In genomic region chr14:31410048-31410654, GRCh38 we compare ENCODE assay signal across 20 cellular contexts. TPM values are rescaled to one million over a fixed set of nuclear protein-coding genes. Genes with fewer than 3 reads are reported as not detected.
A peak's percentile ranks its signal among the peaks of the same experiment; 100 is the strongest.
DNase-seq lines count a peak whose midpoint lies in the region; ATAC-seq, FAIRE-seq and TF ChIP-seq lines count a peak whose summit lies in the region.
"Had no signal": no experiment of that assay in that cellular context is flagged by ENCODE, and none has a peak within 500 bp of the region (broad histone marks: within the 10 kb centered on the region; RNA-seq: fewer than 3 reads in every experiment).

No MANE protein-coding gene starts in this region.

- FAIRE-seq in astrocyte (lab: Jason Lieb, UNC): peak; percentile 34

- no peak overlapping the region for H3K4me3 Mint-ChIP-seq in astrocyte (ENCODE audit: unreplicated experiment)
- no peak overlapping the region for H3K4me3 Mint-ChIP-seq in stimulated activated effector memory CD8-positive, alpha-beta T cell treated with anti-CD3 and anti-CD28 coated beads, Interleukin-12 subunit alpha, Interleukin-12 subunit beta, amount 100 ng/mL, for 72 hours
- no peak overlapping the region for H3K4me3 Mint-ChIP-seq in chondrocyte (ENCODE audit: unreplicated experiment)
- H3K4me3 Mint-ChIP-seq: activated CD4-positive, alpha-beta T cell treated with anti-CD3 and anti-CD28 coated beads, Interleukin-2, amount 10 ng/mL, durations not matched to agents 7 days and 5 days; activated T-cell treated with anti-CD3 and anti-CD28 coated beads, Interleukin-2, amount 50 U/mL, for 4 hours; CD8-positive, alpha-beta T cell had no signal

- TF ChIP-seq CTCF in astrocyte (IDR thresholded peaks at IDR 0.05; ENCODE audit: insufficient read depth, low read depth, low read length) (no peak), chondrocyte (IDR thresholded peaks at IDR 0.05) (no peak), thyroid gland (IDR thresholded peaks at IDR 0.05) (no peak)

- H3K27ac Mint-ChIP-seq in astrocyte (ENCODE audit: unreplicated experiment): peak overlapping the region; percentile 18
- peak overlapping the region; percentile 70 for H3K27ac Mint-ChIP-seq in stimulated activated effector memory CD8-positive, alpha-beta T cell treated with anti-CD3 and anti-CD28 coated beads, Interleukin-12 subunit alpha, Interleukin-12 subunit beta, amount 100 ng/mL, for 72 hours
- no peak overlapping the region for H3K27ac Mint-ChIP-seq in chondrocyte (ENCODE audit: unreplicated experiment)
- H3K27ac Mint-ChIP-seq: activated CD4-positive, alpha-beta T cell treated with anti-CD3 and anti-CD28 coated beads, Interleukin-2, amount 10 ng/mL, durations not matched to agents 7 days and 5 days; CD8-positive, alpha-beta T cell had no signal

- H3K27me3 ChIP-seq in astrocyte (ENCODE audit: insufficient read depth, low read length) (no peaks in the 10 kb centered on the region), thyroid gland (no peaks in the 10 kb centered on the region)
- H3K27me3 ChIP-seq: heart left ventricle, right lobe of liver had no signal

- intact Hi-C loops in thyroid gland (cut with DNase I): no loop called here

- no peak overlapping the region for H3K4me3 ChIP-seq in astrocyte (ENCODE audit: insufficient read depth, low read depth, low read length)
- no peak overlapping the region for H3K4me3 ChIP-seq in thyroid gland (replicated peaks in 1 of 3)
- H3K4me3 ChIP-seq: HAP-1, heart left ventricle, PC-9, right lobe of liver had no signal

- peak; percentile 45 for ATAC-seq in GM19328 (IDR thresholded peaks at IDR 0.05; ENCODE audit: unreplicated experiment)
- ATAC-seq in stimulated activated effector memory CD8-positive, alpha-beta T cell treated with anti-CD3 and anti-CD28 coated beads, Interleukin-12 subunit alpha, Interleukin-12 subunit beta, amount 100 ng/mL, for 72 hours: no peak
- ATAC-seq: activated T-cell treated with anti-CD3 and anti-CD28 coated beads, Interleukin-2, amount 50 U/mL, for 4 hours; CD8-positive, alpha-beta T cell; heart left ventricle; stimulated activated naive CD8-positive, alpha-beta T cell treated with anti-CD3 and anti-CD28 coated beads, Interleukin-15, Interleukin-2, amounts not matched to agents 100 U/mL and 50 U/mL, for 24 hours had no signal

- H3K4me1 ChIP-seq in astrocyte (ENCODE audit: insufficient read depth, low read length): peaks cover 5% of the 10 kb centered on the region
- H3K4me1 ChIP-seq in thyroid gland: peaks cover 0 to 13% of the 10 kb centered on the region in 2 donors
- H3K4me1 ChIP-seq: right lobe of liver had no signal

- H3K9ac ChIP-seq in astrocyte (ENCODE audit: low read length): no peak overlapping the region

- DNase-seq in NCI-H2227 treated with DMSO at 0.1 percent for 48 hours (lab: John Stamatoyannopoulos, UW) (peak; percentile 64), astrocyte (ENCODE audit: low read depth) (no peak), foreskin melanocyte (no peak), chondrocyte (ENCODE audit: low spot score) (no peak), thyroid gland (no peak), Ammon's horn (ENCODE audit: low spot score) (no peak)
- DNase-seq in stimulated activated effector memory CD8-positive, alpha-beta T cell treated with anti-CD3 and anti-CD28 coated beads, Interleukin-12 subunit alpha, Interleukin-12 subunit beta, amount 100 ng/mL, for 72 hours (ENCODE audit: low spot score in 2 of 2): no peak
- DNase-seq: activated CD4-positive, alpha-beta T cell treated with anti-CD3 and anti-CD28 coated beads, Interleukin-2, amount 10 ng/mL, durations not matched to agents 7 days and 5 days; activated T-cell treated with anti-CD3 and anti-CD28 coated beads, Interleukin-2, amount 50 U/mL, for 4 hours; CD8-positive, alpha-beta T cell; cerebellar nuclear complex; erythroblast; heart left ventricle; NCI-H2171 treated with DMSO at 0.1 percent for 48 hours; PC-9; right lobe of liver; stimulated activated naive CD8-positive, alpha-beta T cell treated with anti-CD3 and anti-CD28 coated beads, Interleukin-15, Interleukin-2, amounts not matched to agents 100 U/mL and 50 U/mL, for 24 hours; T-helper 2 cell had no signal

- WGBS in thyroid gland, 2 donors: 86 to 88% methylated on average over 3 of the region's 3 CpGs

- no peaks in the 10 kb centered on the region for H3K9me3 ChIP-seq in astrocyte (ENCODE audit: insufficient read depth, low read depth, low read length)
- H3K9me3 ChIP-seq in thyroid gland: no peaks in the 10 kb centered on the region
- H3K9me3 ChIP-seq: HAP-1, heart left ventricle, right lobe of liver had no signal

- no peak overlapping the region for H2AFZ ChIP-seq in astrocyte (ENCODE audit: low read depth, low read length)
- H2AFZ ChIP-seq: PC-9 had no signal

- H3K27ac ChIP-seq in astrocyte (ENCODE audit: low read depth, low read length): no peak overlapping the region
- H3K27ac ChIP-seq in thyroid gland: no peak overlapping the region
- H3K27ac ChIP-seq: PC-9, right lobe of liver had no signal

- peaks cover 31% of the 10 kb centered on the region for H4K20me1 ChIP-seq in astrocyte (ENCODE audit: insufficient read depth, low read length)

- H3K9me3 Mint-ChIP-seq in astrocyte (ENCODE audit: unreplicated experiment) (no peaks in the 10 kb centered on the region), chondrocyte (ENCODE audit: low read depth) (no peaks in the 10 kb centered on the region)
- H3K9me3 Mint-ChIP-seq in stimulated activated effector memory CD8-positive, alpha-beta T cell treated with anti-CD3 and anti-CD28 coated beads, Interleukin-12 subunit alpha, Interleukin-12 subunit beta, amount 100 ng/mL, for 72 hours: no peaks in the 10 kb centered on the region
- H3K9me3 Mint-ChIP-seq: activated CD4-positive, alpha-beta T cell treated with anti-CD3 and anti-CD28 coated beads, Interleukin-2, amount 10 ng/mL, durations not matched to agents 7 days and 5 days; activated T-cell treated with anti-CD3 and anti-CD28 coated beads, Interleukin-2, amount 50 U/mL, for 4 hours; CD8-positive, alpha-beta T cell had no signal

- peaks cover 18% of the 10 kb centered on the region for H3K4me1 Mint-ChIP-seq in astrocyte (ENCODE audit: low read depth, unreplicated experiment)
- peaks cover 16% of the 10 kb centered on the region for H3K4me1 Mint-ChIP-seq in stimulated activated effector memory CD8-positive, alpha-beta T cell treated with anti-CD3 and anti-CD28 coated beads, Interleukin-12 subunit alpha, Interleukin-12 subunit beta, amount 100 ng/mL, for 72 hours
- peaks cover 31% of the 10 kb centered on the region for H3K4me1 Mint-ChIP-seq in chondrocyte (ENCODE audit: low read depth)

- no peak overlapping the region for H3K4me2 ChIP-seq in astrocyte (ENCODE audit: low read length)
- H3K4me2 ChIP-seq: PC-9 had no signal

- no peaks in the 10 kb centered on the region for H3K27me3 Mint-ChIP-seq in astrocyte (ENCODE audit: low read depth, unreplicated experiment)
- H3K27me3 Mint-ChIP-seq in chondrocyte (ENCODE audit: low read depth): no peaks in the 10 kb centered on the region
- H3K27me3 Mint-ChIP-seq: activated CD4-positive, alpha-beta T cell treated with anti-CD3 and anti-CD28 coated beads, Interleukin-2, amount 10 ng/mL, durations not matched to agents 7 days and 5 days had no signal

- no peaks in the 10 kb centered on the region for H3K36me3 ChIP-seq in astrocyte (ENCODE audit: insufficient read depth, low read length)
- no peaks in the 10 kb centered on the region for H3K36me3 ChIP-seq in thyroid gland
- H3K36me3 ChIP-seq: HAP-1, heart left ventricle, right lobe of liver had no signal

- H3K36me3 Mint-ChIP-seq in astrocyte (ENCODE audit: low read depth, unreplicated experiment) (peaks cover 4% of the 10 kb centered on the region), chondrocyte (ENCODE audit: low read depth) (no peaks in the 10 kb centered on the region)
- peaks cover 5% of the 10 kb centered on the region for H3K36me3 Mint-ChIP-seq in stimulated activated effector memory CD8-positive, alpha-beta T cell treated with anti-CD3 and anti-CD28 coated beads, Interleukin-12 subunit alpha, Interleukin-12 subunit beta, amount 100 ng/mL, for 72 hours

- no peak for TF ChIP-seq POLR2A in thyroid gland (IDR thresholded peaks at IDR 0.05)

- peaks cover 72% of the 10 kb centered on the region for H3K79me2 ChIP-seq in astrocyte (ENCODE audit: insufficient read depth, low read length)

RNA-seq across cellular contexts. Expression of gene HEATR5A, which starts 10.2 kb away (rescaled TPM):
- total RNA-seq in astrocyte (50.7 and 56.3 TPM in 2 replicates), chondrocyte (57.7 to 74.0 TPM (median 59.3 TPM) in 3 replicates), thyroid gland (10 to 100 TPM; 31.0 to 46.3 (median 40.5) TPM)

RNA-seq across cellular contexts. Expression of gene DTD2, which starts 47.2 kb away (rescaled TPM):
- total RNA-seq in astrocyte (22.6 and 24.7 TPM in 2 replicates), chondrocyte (29.5 to 36.1 TPM (median 34.1 TPM) in 3 replicates), thyroid gland (10 to 100 TPM; 32.7 to 50.2 (median 42.0) TPM)
